In the genomic region with DNA sequence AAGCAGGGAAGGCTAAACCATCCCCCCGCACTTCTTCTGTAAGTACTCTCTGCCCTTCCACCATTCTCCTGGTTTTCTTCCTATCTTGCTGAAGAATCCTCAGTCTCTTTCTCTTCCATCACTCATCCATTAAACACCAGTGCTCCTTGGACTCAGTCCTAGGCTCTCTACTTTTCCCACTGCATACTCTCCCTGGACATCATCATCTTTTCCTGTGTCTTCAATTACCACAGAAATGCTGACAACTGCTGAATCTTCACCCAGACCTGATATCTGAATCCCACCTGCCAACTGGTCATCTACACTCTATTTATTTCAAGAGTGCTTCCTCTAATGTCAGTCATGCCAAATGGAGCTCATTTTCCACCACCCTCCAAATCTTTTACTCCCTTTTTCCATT, we compare ENCODE assay signal across 1 cellular context.
TF ChIP-seq lines count a peak whose summit lies in the region.

No MANE protein-coding gene starts in this region.

TF ChIP-seq in HepG2, 621 proteins besides CTCF, POLR2A, EP300 and RAD21:
- TF ChIP-seq, protein P1, sequence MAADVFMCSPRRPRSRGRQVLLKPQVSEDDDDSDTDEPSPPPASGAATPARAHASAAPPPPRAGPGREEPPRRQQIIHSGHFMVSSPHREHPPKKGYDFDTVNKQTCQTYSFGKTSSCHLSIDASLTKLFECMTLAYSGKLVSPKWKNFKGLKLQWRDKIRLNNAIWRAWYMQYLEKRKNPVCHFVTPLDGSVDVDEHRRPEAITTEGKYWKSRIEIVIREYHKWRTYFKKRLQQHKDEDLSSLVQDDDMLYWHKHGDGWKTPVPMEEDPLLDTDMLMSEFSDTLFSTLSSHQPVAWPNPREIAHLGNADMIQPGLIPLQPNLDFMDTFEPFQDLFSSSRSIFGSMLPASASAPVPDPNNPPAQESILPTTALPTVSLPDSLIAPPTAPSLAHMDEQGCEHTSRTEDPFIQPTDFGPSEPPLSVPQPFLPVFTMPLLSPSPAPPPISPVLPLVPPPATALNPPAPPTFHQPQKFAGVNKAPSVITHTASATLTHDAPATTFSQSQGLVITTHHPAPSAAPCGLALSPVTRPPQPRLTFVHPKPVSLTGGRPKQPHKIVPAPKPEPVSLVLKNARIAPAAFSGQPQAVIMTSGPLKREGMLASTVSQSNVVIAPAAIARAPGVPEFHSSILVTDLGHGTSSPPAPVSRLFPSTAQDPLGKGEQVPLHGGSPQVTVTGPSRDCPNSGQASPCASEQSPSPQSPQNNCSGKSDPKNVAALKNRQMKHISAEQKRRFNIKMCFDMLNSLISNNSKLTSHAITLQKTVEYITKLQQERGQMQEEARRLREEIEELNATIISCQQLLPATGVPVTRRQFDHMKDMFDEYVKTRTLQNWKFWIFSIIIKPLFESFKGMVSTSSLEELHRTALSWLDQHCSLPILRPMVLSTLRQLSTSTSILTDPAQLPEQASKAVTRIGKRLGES (CRISPR knock-in tag; IDR thresholded peaks at IDR 0.05; ENCODE audit: borderline replicate concordance) = no peak
- TF ChIP-seq ZNF589 (CRISPR knock-in tag; conservative IDR thresholded peaks at IDR 0.05) = no peak
- no peak for TF ChIP-seq ZFP36L1 (CRISPR knock-in tag; IDR thresholded peaks at IDR 0.05)
- TF ChIP-seq, protein P2, sequence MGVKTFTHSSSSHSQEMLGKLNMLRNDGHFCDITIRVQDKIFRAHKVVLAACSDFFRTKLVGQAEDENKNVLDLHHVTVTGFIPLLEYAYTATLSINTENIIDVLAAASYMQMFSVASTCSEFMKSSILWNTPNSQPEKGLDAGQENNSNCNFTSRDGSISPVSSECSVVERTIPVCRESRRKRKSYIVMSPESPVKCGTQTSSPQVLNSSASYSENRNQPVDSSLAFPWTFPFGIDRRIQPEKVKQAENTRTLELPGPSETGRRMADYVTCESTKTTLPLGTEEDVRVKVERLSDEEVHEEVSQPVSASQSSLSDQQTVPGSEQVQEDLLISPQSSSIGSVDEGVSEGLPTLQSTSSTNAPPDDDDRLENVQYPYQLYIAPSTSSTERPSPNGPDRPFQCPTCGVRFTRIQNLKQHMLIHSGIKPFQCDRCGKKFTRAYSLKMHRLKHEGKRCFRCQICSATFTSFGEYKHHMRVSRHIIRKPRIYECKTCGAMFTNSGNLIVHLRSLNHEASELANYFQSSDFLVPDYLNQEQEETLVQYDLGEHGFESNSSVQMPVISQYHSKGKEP (CRISPR knock-in tag; IDR thresholded peaks at IDR 0.05) = no peak
- TF ChIP-seq, protein P3, sequence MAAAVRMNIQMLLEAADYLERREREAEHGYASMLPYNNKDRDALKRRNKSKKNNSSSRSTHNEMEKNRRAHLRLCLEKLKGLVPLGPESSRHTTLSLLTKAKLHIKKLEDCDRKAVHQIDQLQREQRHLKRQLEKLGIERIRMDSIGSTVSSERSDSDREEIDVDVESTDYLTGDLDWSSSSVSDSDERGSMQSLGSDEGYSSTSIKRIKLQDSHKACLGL (CRISPR knock-in tag; IDR thresholded peaks at IDR 0.05) = no peak
- TF ChIP-seq SNAI1 (CRISPR knock-in tag; IDR thresholded peaks at IDR 0.05; ENCODE audit: borderline replicate concordance) = no peak
- TF ChIP-seq MAFK (conservative IDR thresholded peaks at IDR 0.05 in 1 of 2, IDR thresholded peaks at IDR 0.05 in 1 of 2; ENCODE audit: low read length in 2 of 2) = peak; percentile 75 to 85
- TF ChIP-seq MAFF (IDR thresholded peaks at IDR 0.05; ENCODE audit: low read depth, low read length) = peak; percentile 59
- TF ChIP-seq BHLHE40 (IDR thresholded peaks at IDR 0.05; ENCODE audit: low read length) = no peak
